Comparison of ENCODE assay signal across 8 cellular contexts in the genomic region with DNA sequence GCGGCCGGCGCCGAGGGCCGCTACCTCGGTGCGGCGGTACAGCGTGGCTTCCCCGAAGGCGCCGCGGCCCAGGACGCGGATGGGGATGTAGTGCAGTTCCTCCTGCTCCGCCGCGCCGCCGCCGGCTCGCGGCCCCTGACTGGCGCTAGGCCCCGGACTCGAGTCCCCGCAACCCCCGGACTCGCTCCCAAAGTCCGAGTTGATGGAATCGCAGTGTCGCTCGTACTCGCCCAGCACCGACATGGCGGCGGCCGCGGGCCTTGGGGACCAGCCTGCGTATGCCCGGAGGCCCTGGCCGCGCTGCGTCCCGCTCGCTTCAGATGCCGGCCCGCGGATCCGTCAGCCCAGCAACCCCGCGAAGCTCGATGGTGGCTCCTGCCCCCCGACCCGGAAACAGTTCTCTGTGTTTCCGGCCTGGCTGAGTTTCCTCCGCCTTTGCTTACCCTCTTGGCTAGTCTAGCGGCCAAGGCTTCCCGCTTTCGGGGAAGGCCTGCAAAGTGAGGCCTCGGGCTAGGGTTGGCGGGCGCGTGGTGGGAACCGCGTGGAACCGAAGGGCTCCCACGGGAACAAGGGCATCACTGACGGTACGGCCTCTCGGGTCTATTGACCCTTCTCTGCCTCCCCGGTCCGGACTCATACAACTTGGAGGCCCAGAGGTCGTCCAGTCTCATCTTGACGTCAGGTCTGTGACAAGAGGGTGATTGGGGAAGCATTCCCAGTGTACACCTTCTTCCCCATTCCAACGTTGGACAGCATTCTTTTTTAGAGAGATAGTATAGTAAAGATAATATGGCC. TPM values are rescaled to one million over a fixed set of nuclear protein-coding genes. Genes with fewer than 3 reads are reported as not detected.
DNase-seq lines count a peak whose midpoint lies in the region; ATAC-seq and TF ChIP-seq lines count a peak whose summit lies in the region.

Gene NEK9, minus strand, starts transcription at position 370 of the 795 bp plus-strand sequence. Its CDS starts 127 bp downstream, at position 243.

- H3K4me1 ChIP-seq in IMR-90 (ENCODE audit: control insufficient read depth, insufficient read depth, low read length) (peaks cover 5% of the 10 kb centered on the region; the same call in 1 of the 2 replicates), mucosa of rectum (ENCODE audit: control insufficient read depth in 2 of 2, insufficient read depth in 2 of 2, low read length in 2 of 2) (peaks cover 22% of the 10 kb centered on the region in 2 donors)

- peak within 1 kb of the TSS; percentile 40; the same call in 1 of the 2 replicates for H2BK20ac ChIP-seq in IMR-90 (ENCODE audit: low read depth, low read length)

- H2AK9ac ChIP-seq in IMR-90 (replicated peaks; ENCODE audit: low read depth, low read length, poor library complexity): peak within 1 kb of the TSS; percentile 21

- peak within 1 kb of the TSS; percentile 82 for H2BK5ac ChIP-seq in IMR-90 (ENCODE audit: low read depth, low read length, poor library complexity, severe bottlenecking)

- peak within 1 kb of the TSS; percentile 91 for H3K4me3 ChIP-seq in IMR-90 (ENCODE audit: insufficient read depth, low read depth, low read length)
- peak within 1 kb of the TSS; percentile 83 to 86 for H3K4me3 ChIP-seq in mucosa of rectum (ENCODE audit: low read length in 2 of 2)

- H3K27me3 ChIP-seq in IMR-90 (ENCODE audit: control insufficient read depth, insufficient read depth, low read length) (no peaks in the 10 kb centered on the region), mucosa of rectum (ENCODE audit: control insufficient read depth in 2 of 2, insufficient read depth in 2 of 2, low read length in 2 of 2) (no peaks in the 10 kb centered on the region)

- TF ChIP-seq CTCF in IMR-90 (conservative IDR thresholded peaks at IDR 0.05; ENCODE audit: low read depth, low read length): no peak

- peak within 1 kb of the TSS; percentile 65 for H3K18ac ChIP-seq in IMR-90 (ENCODE audit: low read depth, low read length)

- 0% methylated on average over 28 of the region's 76 CpGs; no CpG with 5 or more reads in 1 of the 2 experiments for WGBS in IMR-90 (ENCODE audit: extremely low coverage in 2 of 2, insufficient read length in 1 of 2), 2 experiments

- peak; percentile 90 for ATAC-seq in GM21515 (IDR thresholded peaks at IDR 0.05; ENCODE audit: unreplicated experiment)
- ATAC-seq in IMR-90 (ENCODE audit: low read depth): peak; percentile 90

- dilution Hi-C loops in IMR-90 (cut with HindIII; ENCODE audit: low sequenced_read_pairs, unreplicated experiment): loop anchor here (25.0 kb wide), 1 partner anchor 185 kb away; no protein-coding TSS in a partner anchor

- peak within 1 kb of the TSS; percentile 46 for H2BK120ac ChIP-seq in IMR-90 (ENCODE audit: low read depth, low read length)

- H3K9me3 ChIP-seq in IMR-90 (ENCODE audit: control insufficient read depth, insufficient read depth, low read length) (no peaks in the 10 kb centered on the region), mucosa of rectum (ENCODE audit: control insufficient read depth in 2 of 2, low read length in 2 of 2) (no peaks in the 10 kb centered on the region)

- H3K14ac ChIP-seq in IMR-90 (replicated peaks; ENCODE audit: low read depth, low read length): peak within 1 kb of the TSS; percentile 91

- H3K79me1 ChIP-seq in IMR-90 (ENCODE audit: low read depth in 1 of 2, low read length in 2 of 2): peaks cover 24 to 38% of the 10 kb centered on the region in 2 experiments

- H3K27ac ChIP-seq in IMR-90 (ENCODE audit: insufficient read depth, low read length): peak within 1 kb of the TSS; percentile 93
- peak within 1 kb of the TSS; percentile 94 for H3K27ac ChIP-seq in epithelial cell of prostate
- H3K27ac ChIP-seq in mucosa of rectum (ENCODE audit: low read depth in 2 of 2, low read length in 2 of 2): peak within 1 kb of the TSS; percentile 96 to 97

- DNase-seq in D341Med (ENCODE audit: low spot score) (peak; percentile 94), IMR-90 (peak; percentile 75), OCI-M2 (lab: John Stamatoyannopoulos, UW; ENCODE audit: unreplicated experiment) (peak; percentile 46), activated T-cell treated with anti-CD3 and anti-CD28 coated beads for 4 hours (peak; percentile 81), epithelial cell of prostate (ENCODE audit: low read depth, low spot score) (no peak)
- peak; percentile 92 for DNase-seq in stimulated activated CD8-positive, alpha-beta memory T cell treated with anti-CD3 and anti-CD28 coated beads, Interleukin-4, amount 100 ng/mL, for 48 hours

- BruUV-seq in IMR-90 (replicated peaks; lab: Mats Ljungman, UMichigan): no TSS peak

- POLR2A ChIA-PET in IMR-90 (lab: Charles Lee; ENCODE audit: unreplicated experiment): interaction anchor here (0.6 kb wide), 1 partner anchor 450 kb away, joined by 3 read pairs; no protein-coding TSS in a partner anchor

- intact Hi-C loops in IMR-90 (cut with micrococcal nuclease): no loop called here

- H4K5ac ChIP-seq in IMR-90 (ENCODE audit: low read depth, low read length): peak within 1 kb of the TSS; percentile 100

- H3K4me2 ChIP-seq in IMR-90 (ENCODE audit: low read depth, low read length): peak within 1 kb of the TSS; percentile 98

- peak within 1 kb of the TSS; percentile 98 to 100 for H4K8ac ChIP-seq in IMR-90 (ENCODE audit: low read depth in 2 of 2, low read length in 2 of 2)

- peaks cover 3% of the 10 kb centered on the region; the same call in 1 of the 2 replicates for H3K9me1 ChIP-seq in IMR-90 (ENCODE audit: insufficient read depth, low read length)

- TF ChIP-seq POLR2A in IMR-90 (IDR thresholded peaks at IDR 0.05; ENCODE audit: low read depth, low read length): peak; percentile 79; the same call in 1 of the 2 replicates

- peak within 1 kb of the TSS; percentile 98 for H2AFZ ChIP-seq in IMR-90 (replicated peaks; ENCODE audit: low read length, poor library complexity)

- H2BK15ac ChIP-seq in IMR-90 (ENCODE audit: low read depth, low read length): 0 out of 3 replicates have a peak within 1 kb of the TSS, but pooled peaks have one; percentile 3

- H3K36me3 ChIP-seq in IMR-90 (ENCODE audit: control insufficient read depth, insufficient read depth, low read length): no peaks in the 10 kb centered on the region
- peaks cover 3 to 5% of the 10 kb centered on the region in 2 donors for H3K36me3 ChIP-seq in mucosa of rectum (ENCODE audit: control insufficient read depth in 2 of 2, insufficient read depth in 2 of 2, low read length in 2 of 2)

- peak within 1 kb of the TSS; percentile 84 for H3K23ac ChIP-seq in IMR-90 (ENCODE audit: low read depth, low read length)

- no peak; the same call in 1 of the 2 replicates for TF ChIP-seq RAD21 in IMR-90 (IDR thresholded peaks at IDR 0.05; ENCODE audit: low read length)

- CTCF ChIA-PET in IMR-90 (lab: Yijun Ruan, JAX): interaction anchor here (1.1 kb wide), 1 partner anchor 179 kb away, joined by 10 read pairs; no protein-coding TSS in a partner anchor

- H2AK5ac ChIP-seq in IMR-90 (ENCODE audit: low read depth, low read length): peak within 1 kb of the TSS; percentile 55

- H4K91ac ChIP-seq in IMR-90 (ENCODE audit: insufficient read depth, low read depth, low read length): peak within 1 kb of the TSS; percentile 94

- in situ Hi-C loops in IMR-90 (cut with MboI; ENCODE audit: low sequenced_read_pairs): no loop called here

- H3K4ac ChIP-seq in IMR-90 (ENCODE audit: low read depth, low read length): peak within 1 kb of the TSS; percentile 95

- H3K56ac ChIP-seq in IMR-90 (ENCODE audit: extremely low read depth, insufficient read depth, low read length): peak within 1 kb of the TSS; percentile 76

- H3K9ac ChIP-seq in IMR-90 (ENCODE audit: low read depth, low read length) (peak within 1 kb of the TSS; percentile 89), mucosa of rectum (ENCODE audit: low read depth in 1 of 2, low read length in 2 of 2) (peak within 1 kb of the TSS; percentile 89 to 90)

- no peaks in the 10 kb centered on the region for H4K20me1 ChIP-seq in IMR-90 (ENCODE audit: insufficient read depth, low read length)

TF ChIP-seq in IMR-90, 13 proteins besides CTCF, POLR2A, EP300 and RAD21 (continues in another document):
- TF ChIP-seq MAZ (IDR thresholded peaks at IDR 0.05; ENCODE audit: borderline replicate concordance, low read depth, low read length): peak; percentile 56; the same call in 1 of the 2 replicates
- TF ChIP-seq RFX5 (IDR thresholded peaks at IDR 0.05; ENCODE audit: low read depth, low read length): no peak
- 0 out of 2 replicates have a peak, but pooled peaks have one; percentile 19 for TF ChIP-seq MXI1 (IDR thresholded peaks at IDR 0.05; ENCODE audit: borderline replicate concordance, low read depth, low read length)
- TF ChIP-seq CHD1 (IDR thresholded peaks at IDR 0.05; ENCODE audit: low read depth, low read length): no peak
- no peak for TF ChIP-seq CEBPB (IDR thresholded peaks at IDR 0.05; ENCODE audit: low read depth, low read length)
- TF ChIP-seq, protein P1, sequence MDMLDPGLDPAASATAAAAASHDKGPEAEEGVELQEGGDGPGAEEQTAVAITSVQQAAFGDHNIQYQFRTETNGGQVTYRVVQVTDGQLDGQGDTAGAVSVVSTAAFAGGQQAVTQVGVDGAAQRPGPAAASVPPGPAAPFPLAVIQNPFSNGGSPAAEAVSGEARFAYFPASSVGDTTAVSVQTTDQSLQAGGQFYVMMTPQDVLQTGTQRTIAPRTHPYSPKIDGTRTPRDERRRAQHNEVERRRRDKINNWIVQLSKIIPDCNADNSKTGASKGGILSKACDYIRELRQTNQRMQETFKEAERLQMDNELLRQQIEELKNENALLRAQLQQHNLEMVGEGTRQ (IDR thresholded peaks at IDR 0.05; ENCODE audit: low read depth, low read length): no peak; the same call in 1 of the 2 replicates
- TF ChIP-seq RCOR1 (IDR thresholded peaks at IDR 0.05; ENCODE audit: insufficient replicate concordance, low read length): no peak
- no peak for TF ChIP-seq ELK1 (IDR thresholded peaks at IDR 0.05; ENCODE audit: borderline replicate concordance, low read depth, low read length)
- TF ChIP-seq FOS (IDR thresholded peaks at IDR 0.05; ENCODE audit: low read depth, low read length): no peak
- TF ChIP-seq SMC3 (IDR thresholded peaks at IDR 0.05; ENCODE audit: low read depth, low read length): no peak
- TF ChIP-seq MAFK (IDR thresholded peaks at IDR 0.05; ENCODE audit: low read depth, low read length): no peak
- TF ChIP-seq BHLHE40 (IDR thresholded peaks at IDR 0.05; ENCODE audit: low read depth, low read length): no peak

RNA-seq across cellular contexts. Expression of gene NEK9, which starts in this region (rescaled TPM):
- 22.9 and 31.4 TPM in 2 replicates for total RNA-seq in IMR-90 (2012; rRNA removed)
- 18.8 and 23.2 TPM in 2 replicates for polyA plus RNA-seq in IMR-90 (2012; rRNA removed)
- 13.8 and 26.9 TPM in 2 replicates for polyA plus RNA-seq in IMR-90 (2012; cell fraction: cytosol; rRNA removed)
- polyA plus RNA-seq in IMR-90 (2012; cell fraction: nucleus; rRNA removed; ENCODE audit: low replicate concordance): 42.3 and 45.3 TPM in 2 replicates
